11 cellular contexts compared by ENCODE assay signal in genomic region chr3:30642715-30643361, GRCh38. TPM values are rescaled to one million over a fixed set of nuclear protein-coding genes. Genes with fewer than 3 reads are reported as not detected.
DNase-seq lines count a peak whose midpoint lies in the region; ATAC-seq and TF ChIP-seq lines count a peak whose summit lies in the region.
"Had no signal": no experiment of that assay in that cellular context is flagged by ENCODE, and none has a peak within 500 bp of the region (broad histone marks: within the 10 kb centered on the region; RNA-seq: fewer than 3 reads in every experiment).

No MANE protein-coding gene starts in this region.

- no peak overlapping the region for H2AK5ac ChIP-seq in trophoblast cell (ENCODE audit: low read length)

- peak overlapping the region; percentile 49 for H3K4ac ChIP-seq in trophoblast cell (ENCODE audit: low read depth, low read length)

- DNase-seq in GF-D8 (lab: John Stamatoyannopoulos, UW): peak; percentile 50
- DNase-seq in Kasumi-1 (lab: John Stamatoyannopoulos, UW): peak; percentile 77 to 84
- DNase-seq in caudate nucleus (lab: John Stamatoyannopoulos, UW): no peak
- no peak for DNase-seq in trophoblast cell
- DNase-seq in chondrocyte (ENCODE audit: low spot score): no peak
- no peak for DNase-seq in HCEC 1CT
- DNase-seq: amygdala, KG1 had no signal

- no peak overlapping the region for H3K18ac ChIP-seq in trophoblast cell (ENCODE audit: low read length)

- no peak overlapping the region for H2BK5ac ChIP-seq in trophoblast cell (ENCODE audit: low read depth, low read length, poor library complexity)

- H4K91ac ChIP-seq in trophoblast cell (ENCODE audit: low read depth, low read length): no peak overlapping the region

- H4K12ac ChIP-seq in trophoblast cell (ENCODE audit: low read depth, low read length): no peak overlapping the region

- no peak overlapping the region for H3K27ac Mint-ChIP-seq in chondrocyte (ENCODE audit: unreplicated experiment)

- no peak overlapping the region for H3K4me3 Mint-ChIP-seq in chondrocyte (ENCODE audit: unreplicated experiment)

- ATAC-seq in HG02759 (IDR thresholded peaks at IDR 0.05; ENCODE audit: unreplicated experiment) (no peak), GM21786 (IDR thresholded peaks at IDR 0.05; ENCODE audit: unreplicated experiment) (no peak)

- H3K4me1 ChIP-seq in trophoblast cell (ENCODE audit: control insufficient read depth in 1 of 2, insufficient read depth in 2 of 2, low read length in 2 of 2): no peaks in the 10 kb centered on the region

- no peak for TF ChIP-seq CTCF in chondrocyte (IDR thresholded peaks at IDR 0.05)

- no peaks in the 10 kb centered on the region for H3K79me1 ChIP-seq in trophoblast cell (ENCODE audit: low read length)

- WGBS in trophoblast cell (ENCODE audit: extremely low coverage, insufficient coverage, insufficient read length): no CpG with 5 or more reads among the region's 4 CpGs

- H3K79me2 ChIP-seq in trophoblast cell (ENCODE audit: control insufficient read depth, insufficient read depth, low read length, poor library complexity): no peaks in the 10 kb centered on the region

- H3K27me3 ChIP-seq in trophoblast cell (ENCODE audit: insufficient read depth, low read length): no peaks in the 10 kb centered on the region

- no peak overlapping the region for H2BK120ac ChIP-seq in trophoblast cell (ENCODE audit: insufficient read depth, low read length, poor library complexity)

- H3K4me3 ChIP-seq in trophoblast cell (ENCODE audit: low read depth, low read length): no peak overlapping the region

- H3K4me1 Mint-ChIP-seq in chondrocyte (ENCODE audit: low read depth): peaks cover 29% of the 10 kb centered on the region

- peaks cover 0 to 17% of the 10 kb centered on the region in 2 experiments for H3K36me3 ChIP-seq in trophoblast cell (ENCODE audit: control insufficient read depth in 1 of 2, insufficient read depth in 2 of 2, low read length in 2 of 2)

- no peaks in the 10 kb centered on the region for H3K27me3 Mint-ChIP-seq in chondrocyte (ENCODE audit: low read depth)
- H3K27me3 Mint-ChIP-seq: progenitor cell of endocrine pancreas had no signal

- peak overlapping the region; percentile 46 for H3K27ac ChIP-seq in caudate nucleus (ENCODE audit: low read depth, low read length)
- H3K27ac ChIP-seq in trophoblast cell (ENCODE audit: low read depth, low read length): no peak overlapping the region

- H4K8ac ChIP-seq in trophoblast cell (ENCODE audit: low read depth, low read length): no peak overlapping the region

- H3K36me3 Mint-ChIP-seq in chondrocyte (ENCODE audit: low read depth): peaks cover 10% of the 10 kb centered on the region

- H3K9me3 Mint-ChIP-seq in chondrocyte (ENCODE audit: low read depth): no peaks in the 10 kb centered on the region

- no peak overlapping the region for H3K4me2 ChIP-seq in trophoblast cell (ENCODE audit: low read length)

- H2AFZ ChIP-seq in trophoblast cell (ENCODE audit: insufficient read depth, low read length, poor library complexity): no peak overlapping the region

- no peak overlapping the region for H3K9ac ChIP-seq in trophoblast cell (ENCODE audit: low read length)

- no peak overlapping the region for H3K14ac ChIP-seq in trophoblast cell (ENCODE audit: low read length)

- no peak overlapping the region for H2BK12ac ChIP-seq in trophoblast cell (ENCODE audit: low read length)

- H3K23ac ChIP-seq in trophoblast cell (ENCODE audit: low read length): no peak overlapping the region

- H3K9me3 ChIP-seq in trophoblast cell (ENCODE audit: insufficient read depth, low read depth, low read length): no peaks in the 10 kb centered on the region

RNA-seq across cellular contexts. Expression of gene TGFBR2, which starts 36.4 kb away (rescaled TPM):
- polyA plus RNA-seq in trophoblast cell (2013): 95.2 and 107 TPM in 2 replicates
- total RNA-seq in chondrocyte: 25.7 to 52.2 TPM (median 28.4 TPM) in 3 replicates

Comparison
In these comparisons a context has a peak if more than half of its experiments do, and no peak if none do; other contexts are left out.
1. DNase-seq: peak in GF-D8 (single experiment) and Kasumi-1 (2 of 2); none in caudate nucleus (0 of 61), trophoblast cell (0 of 2), chondrocyte (single experiment) and HCEC 1CT (single experiment).